In the genomic region with DNA sequence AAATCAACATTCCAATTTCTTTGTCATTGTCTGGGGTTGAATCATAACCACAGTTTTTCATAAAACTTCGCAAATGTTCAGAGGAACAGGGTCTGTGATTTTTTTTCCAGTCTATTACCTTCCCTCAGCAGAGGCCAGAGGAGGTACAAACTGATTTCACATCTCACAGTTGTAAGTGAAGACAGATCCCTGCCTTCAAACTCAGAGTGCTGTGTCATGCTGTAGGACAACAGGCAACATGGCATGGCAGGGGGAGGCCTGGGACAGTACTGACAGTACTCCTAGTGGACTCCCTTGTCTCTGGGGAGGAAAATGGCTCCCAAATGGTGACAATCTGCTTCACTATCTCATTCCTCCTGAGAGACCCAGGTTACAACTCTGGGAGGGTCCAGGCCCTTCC, we compare ENCODE assay signal across 1 cellular context.
TF ChIP-seq lines count a peak whose summit lies in the region.

No MANE protein-coding gene starts in this region.

TF ChIP-seq in SK-N-SH treated with all-trans-retinoic acid at 6 μM for 48 hours, 23 proteins besides CTCF, POLR2A, EP300 and RAD21 (continued from another document):
- TF ChIP-seq TCF4 (CRISPR knock-in tag; IDR thresholded peaks at IDR 0.05; ENCODE audit: borderline replicate concordance) (no peak), BACH2 (CRISPR knock-in tag; IDR thresholded peaks at IDR 0.05; ENCODE audit: borderline replicate concordance) (no peak), ZNF70 (CRISPR knock-in tag; IDR thresholded peaks at IDR 0.05) (no peak), CSRNP3 (CRISPR knock-in tag; IDR thresholded peaks at IDR 0.05) (no peak)
